In the genomic region with DNA sequence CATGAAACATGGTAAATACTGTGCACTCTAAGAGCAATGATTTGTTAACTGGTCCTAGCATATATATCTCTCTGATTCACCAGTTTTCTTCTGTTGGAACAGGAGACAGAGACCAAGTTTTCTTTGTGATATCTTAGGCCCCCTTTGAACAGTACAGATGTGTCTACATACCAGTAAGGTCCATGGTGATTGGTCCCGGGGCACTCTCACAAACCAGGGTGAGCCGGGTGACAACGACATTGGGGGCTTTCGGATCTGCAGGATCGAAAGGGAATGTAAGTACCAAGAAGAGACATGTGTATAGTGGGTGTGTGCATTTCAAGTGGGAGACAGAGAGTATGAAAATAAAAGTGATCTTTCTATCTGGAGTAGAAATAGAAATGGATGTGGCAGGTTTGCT, we compare ENCODE assay signal across 12 cellular contexts. TPM values are rescaled to one million over a fixed set of nuclear protein-coding genes. Genes with fewer than 3 reads are reported as not detected.
A peak's percentile ranks its signal among the peaks of the same experiment; 100 is the strongest.
DNase-seq lines count a peak whose midpoint lies in the region; ATAC-seq, FAIRE-seq and TF ChIP-seq lines count a peak whose summit lies in the region.
"Had no signal": no experiment of that assay in that cellular context is flagged by ENCODE, and none has a peak within 500 bp of the region (broad histone marks: within the 10 kb centered on the region; RNA-seq: fewer than 3 reads in every experiment).

No MANE protein-coding gene starts in this region.

- TF ChIP-seq CTCF in GM12865 (IDR thresholded peaks at IDR 0.05; ENCODE audit: insufficient read depth, low read depth, low read length, missing control alignments): no peak
- TF ChIP-seq CTCF in endothelial cell of umbilical vein (IDR thresholded peaks at IDR 0.05; ENCODE audit: extremely low read depth in 1 of 2, insufficient read depth in 1 of 2, low read depth in 1 of 2, low read length in 2 of 2): no peak
- no peak for TF ChIP-seq CTCF in spleen (IDR thresholded peaks at IDR 0.05 in 8 of 11, conservative IDR thresholded peaks at IDR 0.05 in 3 of 11)
- no peak for TF ChIP-seq CTCF in PC-3 (conservative IDR thresholded peaks at IDR 0.05; ENCODE audit: low read depth, low read length)

- H3K27ac ChIP-seq in SJSA1 (peak overlapping the region; percentile 89), endothelial cell of umbilical vein (ENCODE audit: insufficient read depth, low read depth, low read length) (peak overlapping the region; percentile 94), spleen (peak overlapping the region; percentile 0 to 94 (median 88)), PC-3 (ENCODE audit: low read length) (no peak overlapping the region)
- H3K27ac ChIP-seq: WERI-Rb-1 had no signal

- H3K9me1 ChIP-seq in endothelial cell of umbilical vein (replicated peaks; ENCODE audit: control insufficient read depth, extremely low read depth, insufficient read depth, low read length): no peaks in the 10 kb centered on the region

- 84 to 95% (median 92%) methylated on average over 5 of the region's 5 CpGs for WGBS in spleen, 5 donors

- H3K4me2 ChIP-seq in endothelial cell of umbilical vein (ENCODE audit: insufficient read depth, low read length) (peak overlapping the region; percentile 68), PC-3 (ENCODE audit: low read length) (no peak overlapping the region)

- peak overlapping the region; percentile 85 for H3K9ac ChIP-seq in endothelial cell of umbilical vein (replicated peaks; ENCODE audit: extremely low read depth, insufficient read depth, low read length)
- no peak overlapping the region for H3K9ac ChIP-seq in PC-3 (ENCODE audit: low read length)

- H3K4me3 ChIP-seq in GM12865 (ENCODE audit: low read depth, low read length) (peak overlapping the region; percentile 35), SJSA1 (no peak overlapping the region), endothelial cell of umbilical vein (replicated peaks in 1 of 3; ENCODE audit: insufficient read depth in 1 of 3, low read depth in 1 of 3, low read length in 3 of 3) (no peak overlapping the region), spleen (peak overlapping the region in 1 of 8 donors; percentile 61), PC-3 (ENCODE audit: low read length) (no peak overlapping the region), H7 (ENCODE audit: insufficient read depth, low read depth, low read length) (no peak overlapping the region)

- intact Hi-C loops in endothelial cell of umbilical vein (cut with micrococcal nuclease): loop anchor here (10.0 kb wide), 1 partner anchor 695 kb away; no protein-coding TSS in a partner anchor
- intact Hi-C loops in spleen (cut with DNase I; ENCODE audit: low total_unique reads): no loop called here
- intact Hi-C loops in PC-3 (cut with micrococcal nuclease): no loop called here

- FAIRE-seq in endothelial cell of umbilical vein (lab: Jason Lieb, UNC): no peak
- FAIRE-seq: G401.6 had no signal

- no peak overlapping the region for H2AFZ ChIP-seq in endothelial cell of umbilical vein (ENCODE audit: low read depth, low read length)
- H2AFZ ChIP-seq in PC-3 (ENCODE audit: low read length): no peak overlapping the region

- peaks cover 7% of the 10 kb centered on the region; the same call in 1 of the 2 replicates for H3K36me3 ChIP-seq in SJSA1
- peaks cover 14 to 40% of the 10 kb centered on the region in 2 experiments for H3K36me3 ChIP-seq in endothelial cell of umbilical vein (ENCODE audit: control insufficient read depth in 2 of 2, extremely low read depth in 1 of 2, insufficient read depth in 2 of 2, low read length in 2 of 2)
- peaks cover 2 to 77% (median 49%) of the 10 kb centered on the region in 6 donors for H3K36me3 ChIP-seq in spleen
- H3K36me3 ChIP-seq in PC-3 (ENCODE audit: low read depth, low read length): no peaks in the 10 kb centered on the region
- H3K36me3 ChIP-seq in H7 (replicated peaks; ENCODE audit: control insufficient read depth, insufficient read depth, low read length): no peaks in the 10 kb centered on the region
- H3K36me3 ChIP-seq: WERI-Rb-1 had no signal

- CTCF ChIA-PET in endothelial cell of umbilical vein (lab: Charles Lee) (interaction anchor here (1.0 kb wide), 1 partner anchor 46 kb away, joined by 3 read pairs; no protein-coding TSS in a partner anchor), PC-3 (lab: Charles Lee) (no interaction called here)

- H3K27me3 ChIP-seq in SJSA1 (replicated peaks) (no peaks in the 10 kb centered on the region), endothelial cell of umbilical vein (ENCODE audit: control insufficient read depth in 2 of 2, insufficient read depth in 2 of 2, low read length in 2 of 2) (no peaks in the 10 kb centered on the region), spleen (replicated peaks in 1 of 7) (no peaks in the 10 kb centered on the region), PC-3 (ENCODE audit: low read length) (no peaks in the 10 kb centered on the region), H7 (ENCODE audit: control insufficient read depth, insufficient read depth, low read length) (no peaks in the 10 kb centered on the region)

- no peaks in the 10 kb centered on the region for H3K9me2 ChIP-seq in PC-3 (replicated peaks; ENCODE audit: low read length)

- POLR2A ChIA-PET in endothelial cell of umbilical vein (lab: Charles Lee): no interaction called here
- POLR2A ChIA-PET in PC-3 (lab: Charles Lee; ENCODE audit: unreplicated experiment): no interaction called here

- no peaks in the 10 kb centered on the region for H3K9me3 ChIP-seq in SJSA1 (replicated peaks)
- no peaks in the 10 kb centered on the region for H3K9me3 ChIP-seq in endothelial cell of umbilical vein (replicated peaks; ENCODE audit: control insufficient read depth, insufficient read depth, low read length)
- H3K9me3 ChIP-seq in spleen: no peaks in the 10 kb centered on the region
- H3K9me3 ChIP-seq in PC-3 (ENCODE audit: low read length): no peaks in the 10 kb centered on the region

- no peaks in the 10 kb centered on the region for H4K20me1 ChIP-seq in endothelial cell of umbilical vein (replicated peaks; ENCODE audit: control insufficient read depth, extremely low read depth, insufficient read depth, low read length)
- no peaks in the 10 kb centered on the region for H4K20me1 ChIP-seq in PC-3 (ENCODE audit: low read length)

- H3K4me1 ChIP-seq in SJSA1 (replicated peaks): peaks cover 52% of the 10 kb centered on the region
- peaks cover 82% of the 10 kb centered on the region for H3K4me1 ChIP-seq in endothelial cell of umbilical vein (ENCODE audit: control insufficient read depth, extremely low read depth, insufficient read depth, low read length)
- H3K4me1 ChIP-seq in spleen: peaks cover 61 to 100% (median 82%) of the 10 kb centered on the region in 6 donors
- H3K4me1 ChIP-seq in PC-3 (ENCODE audit: insufficient read depth, low read length): peaks cover 67% of the 10 kb centered on the region

- no peaks in the 10 kb centered on the region for H3F3A ChIP-seq in PC-3 (ENCODE audit: low read length, unreplicated experiment)

- BruUV-seq in endothelial cell of umbilical vein (replicated peaks; lab: Mats Ljungman, UMichigan): no TSS peak
- BruUV-seq in PC-3 (replicated peaks; lab: Mats Ljungman, UMichigan): no TSS peak

- dilution Hi-C loops in endothelial cell of umbilical vein (cut with MboI; ENCODE audit: extremely low pct_ligation_motif_present, low sequenced_read_pairs): loop anchor here (10.0 kb wide), 1 partner anchor 115 kb away; no protein-coding TSS in a partner anchor

- H3K79me2 ChIP-seq in endothelial cell of umbilical vein (ENCODE audit: control insufficient read depth, insufficient read depth, low read length): peaks cover 66% of the 10 kb centered on the region
- no peaks in the 10 kb centered on the region for H3K79me2 ChIP-seq in PC-3 (ENCODE audit: low read length)

- ATAC-seq in PC-3: no peak

- DNase-seq in GM12865 (ENCODE audit: low read depth): no peak
- no peak for DNase-seq in SJSA1 (ENCODE audit: low read depth in 1 of 2, low spot score in 2 of 2)
- no peak for DNase-seq in endothelial cell of umbilical vein (ENCODE audit: low read depth, low spot score)
- DNase-seq in spleen: no peak
- DNase-seq in PC-3: no peak
- DNase-seq in H7: no peak
- DNase-seq in HT-29 (ENCODE audit: low spot score): no peak
- DNase-seq: central memory CD4-positive, alpha-beta T cell; hypothalamus; NK-92 treated with Interleukin-12 subunit alpha and Interleukin-12 subunit beta, amount 100 ng/mL, for 24 hours; WERI-Rb-1 had no signal

- TF ChIP-seq POLR2A in endothelial cell of umbilical vein (IDR thresholded peaks at IDR 0.05; ENCODE audit: low read depth, low read length) (no peak), spleen (IDR thresholded peaks at IDR 0.05) (no peak)

RNA-seq across cellular contexts. Expression of a gene that starts 11.3 kb away (rescaled TPM):
- not detected in 2 replicates for total RNA-seq in SJSA1 (2014; rRNA removed; shearing (Covaris generic))
- total RNA-seq in endothelial cell of umbilical vein (0.88 and 1.4 TPM in 2 replicates), spleen (1 to 10 TPM; 3.5 to 6.4 (median 4.3) TPM), PC-3 (2014; rRNA removed) (not detected in 2 replicates)
- polyA plus RNA-seq in endothelial cell of umbilical vein (0.67 and 0.70 TPM in 2 replicates), spleen (1 to 10 TPM; 1.3 to 2.0 (median 1.6) TPM)
- polyA plus RNA-seq in endothelial cell of umbilical vein (2011; cell fraction: cytosol; rRNA removed): 0.75 and 0.98 TPM in 2 replicates
- polyA plus RNA-seq in endothelial cell of umbilical vein (2011; cell fraction: nucleus; rRNA removed): 2.5 and 3.4 TPM in 2 replicates
- polyA plus RNA-seq in endothelial cell of umbilical vein (2012): 0.62 and 0.68 TPM in 2 replicates
- 1.9 and 2.9 TPM in 2 replicates for polyA minus RNA-seq in endothelial cell of umbilical vein
- not detected for polyA minus RNA-seq in endothelial cell of umbilical vein (2011; cell fraction: cytosol; rRNA and poly(A)+ RNA removed)
- polyA minus RNA-seq in endothelial cell of umbilical vein (2011; cell fraction: nucleus; rRNA and poly(A)+ RNA removed): 6.1 and 8.8 TPM in 2 replicates
- not detected in 2 replicates for total RNA-seq in H7 (2014; rRNA removed; shearing (Covaris generic))
- 0.28 and 0.37 TPM in 2 replicates for total RNA-seq in HT-29 (2014; rRNA removed; shearing (Covaris generic))

RNA-seq across cellular contexts. Expression of a gene that starts 11.8 kb away (rescaled TPM):
- 50.8 TPM in 2 replicates for total RNA-seq in SJSA1 (2014; rRNA removed; shearing (Covaris generic))
- total RNA-seq in endothelial cell of umbilical vein: 483 and 550 TPM in 2 replicates
- 1,200 and 1,245 TPM in 2 replicates for polyA plus RNA-seq in endothelial cell of umbilical vein
- 1,171 and 1,649 TPM in 2 replicates for polyA plus RNA-seq in endothelial cell of umbilical vein (2011; cell fraction: cytosol; rRNA removed)
- 559 and 560 TPM in 2 replicates for polyA plus RNA-seq in endothelial cell of umbilical vein (2011; cell fraction: nucleus; rRNA removed)
- 796 and 1,005 TPM in 2 replicates for polyA plus RNA-seq in endothelial cell of umbilical vein (2012)
- polyA minus RNA-seq in endothelial cell of umbilical vein: 805 and 875 TPM in 2 replicates
- not detected for polyA minus RNA-seq in endothelial cell of umbilical vein (2011; cell fraction: cytosol; rRNA and poly(A)+ RNA removed)
- polyA minus RNA-seq in endothelial cell of umbilical vein (2011; cell fraction: nucleus; rRNA and poly(A)+ RNA removed): 185 and 242 TPM in 2 replicates
- total RNA-seq in spleen: 100 to 1,000 TPM; 537 to 956 (median 706) TPM
- 1,000 to 10,000 TPM in 1 of 3 donors, 100 to 1,000 TPM in 2; 835 to 1,063 (median 908) TPM for polyA plus RNA-seq in spleen
- total RNA-seq in PC-3 (2014; rRNA removed): 10.4 and 12.4 TPM in 2 replicates
- 0.89 and 2.1 TPM in 2 replicates for total RNA-seq in H7 (2014; rRNA removed; shearing (Covaris generic))
- total RNA-seq in HT-29 (2014; rRNA removed; shearing (Covaris generic)): 42.2 and 46.1 TPM in 2 replicates

RNA-seq across cellular contexts. Expression of a gene that starts 23.2 kb away (rescaled TPM):
- total RNA-seq in SJSA1 (2014; rRNA removed; shearing (Covaris generic)): not detected in 2 replicates
- total RNA-seq in endothelial cell of umbilical vein (not detected in 2 replicates), spleen (1 to 10 TPM in 1 of 7 donors, under 1 TPM in 2, not detected in 4; 0.37 to 2.6 (median 0.51) TPM), PC-3 (2014; rRNA removed) (not detected in 2 replicates)
- polyA plus RNA-seq in endothelial cell of umbilical vein (not detected in 2 replicates), spleen (not detected)
- polyA plus RNA-seq in endothelial cell of umbilical vein (2011; cell fraction: cytosol; rRNA removed): not detected in 2 replicates
- not detected in 2 replicates for polyA plus RNA-seq in endothelial cell of umbilical vein (2011; cell fraction: nucleus; rRNA removed)
- not detected in 2 replicates for polyA plus RNA-seq in endothelial cell of umbilical vein (2012)
- not detected in 2 replicates for polyA minus RNA-seq in endothelial cell of umbilical vein
- not detected for polyA minus RNA-seq in endothelial cell of umbilical vein (2011; cell fraction: cytosol; rRNA and poly(A)+ RNA removed)
- not detected in 2 replicates for polyA minus RNA-seq in endothelial cell of umbilical vein (2011; cell fraction: nucleus; rRNA and poly(A)+ RNA removed)
- total RNA-seq in H7 (2014; rRNA removed; shearing (Covaris generic)): not detected in 2 replicates
- not detected in 2 replicates for total RNA-seq in HT-29 (2014; rRNA removed; shearing (Covaris generic))
